ENCODE assay signal across 8 cellular contexts in the genomic region with DNA sequence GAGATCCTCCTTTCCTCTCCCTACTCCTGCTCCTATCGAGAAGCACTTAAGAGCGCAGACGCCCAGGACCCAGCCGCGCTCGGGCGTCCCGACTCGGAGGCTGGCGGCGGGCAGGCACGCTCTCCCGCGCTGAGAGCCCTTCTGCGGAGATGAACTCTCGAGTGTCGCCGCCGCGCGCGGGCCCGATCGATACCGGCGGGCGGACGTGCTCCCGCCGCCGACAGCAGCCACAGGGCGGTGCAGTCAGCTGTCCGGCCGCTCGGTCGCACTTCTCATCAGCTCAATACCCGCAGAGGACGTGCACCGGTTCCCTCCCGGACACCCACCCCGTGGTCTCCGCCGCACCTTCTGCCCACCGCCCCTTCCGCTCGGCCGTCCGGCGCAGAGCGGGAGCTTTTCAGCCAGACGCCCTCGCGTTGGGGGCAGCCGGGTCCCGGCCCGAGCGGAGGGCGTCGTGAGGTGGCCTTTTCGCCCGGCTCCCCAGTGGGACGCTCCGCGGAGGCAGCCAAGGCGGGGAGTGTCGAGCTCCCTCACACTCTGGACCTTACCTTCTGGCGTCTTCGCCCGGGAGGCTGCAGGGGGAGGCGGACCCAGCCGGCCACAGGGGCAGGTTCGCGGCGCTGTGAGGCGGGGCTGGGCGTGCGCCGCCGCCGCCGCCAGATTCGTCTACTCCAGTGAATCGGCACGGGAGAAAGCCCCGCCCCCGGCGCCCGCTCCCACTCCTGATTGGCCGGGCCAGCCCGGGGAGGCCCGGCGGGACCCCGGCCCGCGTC.
DNase-seq lines count a peak whose midpoint lies in the region; ATAC-seq and TF ChIP-seq lines count a peak whose summit lies in the region.

No MANE protein-coding gene starts in this region.

- ATAC-seq in GM18499 (IDR thresholded peaks at IDR 0.05; ENCODE audit: insufficient read depth, unreplicated experiment): peak; percentile 46
- ATAC-seq in HG02798 (IDR thresholded peaks at IDR 0.05; ENCODE audit: poor library complexity, unreplicated experiment): peak; percentile 85

- TF ChIP-seq CTCF in VCaP (conservative IDR thresholded peaks at IDR 0.05): no peak

- peak overlapping the region; percentile 84 for H3K27ac ChIP-seq in VCaP
- no peak overlapping the region for H3K27ac ChIP-seq in caudate nucleus (ENCODE audit: low read depth, low read length)

- peak; percentile 94 for DNase-seq in NCI-H146 (lab: John Stamatoyannopoulos, UW)
- DNase-seq in caudate nucleus (lab: John Stamatoyannopoulos, UW): peak in 53 of 61 donors; percentile 9 to 82 (median 53)
- peak; percentile 67 for DNase-seq in kidney tubule cell (ENCODE audit: low spot score)
- DNase-seq in stimulated activated CD4-positive, alpha-beta T cell treated with anti-CD3 and anti-CD28 coated beads, Interleukin-1b, Interleukin-23, amount 100 ng/mL, for 48 hours: peak; percentile 69
- DNase-seq in RKO (ENCODE audit: low spot score): no peak
